ENCODE assay signal across 20 cellular contexts in genomic region chr7:112257073-112257472, GRCh38. TPM values are rescaled to one million over a fixed set of nuclear protein-coding genes. Genes with fewer than 3 reads are reported as not detected.
DNase-seq lines count a peak whose midpoint lies in the region; ATAC-seq, FAIRE-seq and TF ChIP-seq lines count a peak whose summit lies in the region.
"Had no signal": no experiment of that assay in that cellular context is flagged by ENCODE, and none has a peak within 500 bp of the region (broad histone marks: within the 10 kb centered on the region; RNA-seq: fewer than 3 reads in every experiment).

No MANE protein-coding gene starts in this region.

- no peak overlapping the region for H3K23ac ChIP-seq in mesendoderm (ENCODE audit: low read length)

- no peak overlapping the region for H4K8ac ChIP-seq in mesendoderm (ENCODE audit: low read depth, low read length)

- H2AK5ac ChIP-seq in mesendoderm (ENCODE audit: low read length), result no peak overlapping the region

- DNase-seq in D721Med (ENCODE audit: insufficient read length, low spot score) (no peak), NCI-H69 (lab: John Stamatoyannopoulos, UW) (peak; percentile 45), mesendoderm (no peak), NCI-H82 treated with DMSO at 0.1 percent for 48 hours (lab: John Stamatoyannopoulos, UW; ENCODE audit: unreplicated experiment) (no peak), pons (ENCODE audit: low spot score) (no peak), amniotic stem cell (lab: John Stamatoyannopoulos, UW) (no peak)
- DNase-seq: DMS79 treated with DMSO at 0.1 percent for 48 hours, Kasumi-1, MG63, NCI-H187 treated with DMSO at 0.1 percent for 48 hours, NCI-H2107, NCI-H446 treated with DMSO at 0.1 percent for 48 hours, NCI-H526 treated with DMSO at 0.1 percent for 48 hours, Peyer's patch, SJCRH30, T-cell had no signal

- H2BK5ac ChIP-seq in mesendoderm (ENCODE audit: low read length), result no peak overlapping the region

- no peak overlapping the region for H3K18ac ChIP-seq in mesendoderm (ENCODE audit: low read length)

- H3K79me1 ChIP-seq in mesendoderm (ENCODE audit: low read length), result peaks cover 8% of the 10 kb centered on the region

- H3K9ac ChIP-seq in endocrine pancreas (ENCODE audit: control insufficient read depth, insufficient read depth, low read length), result no peak overlapping the region
- H3K9ac ChIP-seq in mesendoderm (ENCODE audit: low read length), result no peak overlapping the region

- H3K4me1 ChIP-seq in endocrine pancreas (ENCODE audit: control insufficient read depth, insufficient read depth, low read length) (peaks cover 21% of the 10 kb centered on the region), mesendoderm (ENCODE audit: control insufficient read depth, low read depth, low read length) (peaks cover 16% of the 10 kb centered on the region)

- no peak overlapping the region for H3K27ac ChIP-seq in mesendoderm (ENCODE audit: low read depth, low read length)
- H3K27ac ChIP-seq: Peyer's patch, SJCRH30 had no signal

- peaks cover 11% of the 10 kb centered on the region for H3K79me2 ChIP-seq in mesendoderm (ENCODE audit: control insufficient read depth, insufficient read depth, low read length)

- no peaks in the 10 kb centered on the region for H3K9me3 ChIP-seq in endocrine pancreas (ENCODE audit: control insufficient read depth, low read length)
- H3K9me3 ChIP-seq: MG63, Peyer's patch, SJCRH30 had no signal

- WGBS in mesendoderm (ENCODE audit: extremely low coverage, insufficient coverage, low lambda C conversion rate), result no CpG with 5 or more reads among the region's 2 CpGs

- no peaks in the 10 kb centered on the region for H3K27me3 ChIP-seq in endocrine pancreas (ENCODE audit: control insufficient read depth, insufficient read depth, low read length)
- no peaks in the 10 kb centered on the region for H3K27me3 ChIP-seq in mesendoderm (ENCODE audit: insufficient read depth, low read length, poor library complexity)
- H3K27me3 ChIP-seq: MG63, Peyer's patch, SJCRH30 had no signal

- H2BK15ac ChIP-seq in mesendoderm (replicated peaks; ENCODE audit: low read depth), result peak overlapping the region; percentile 92

- H2BK120ac ChIP-seq in mesendoderm (ENCODE audit: low read depth, low read length), result no peak overlapping the region

- no peak overlapping the region for H3K56ac ChIP-seq in mesendoderm (ENCODE audit: low read length)

- no peak overlapping the region for H3K4me2 ChIP-seq in mesendoderm (ENCODE audit: low read length)

- no peak for TF ChIP-seq CTCF in D721Med (IDR thresholded peaks at IDR 0.05; ENCODE audit: insufficient read depth, missing control alignments)

- ATAC-seq in HG02588 (IDR thresholded peaks at IDR 0.05; ENCODE audit: unreplicated experiment), result no peak
- ATAC-seq: GM12878, T-cell had no signal

- no peak overlapping the region for H3K4ac ChIP-seq in mesendoderm (ENCODE audit: low read depth, low read length)

- no peak overlapping the region for H4K5ac ChIP-seq in mesendoderm (ENCODE audit: low read length)

- H3K4me3 ChIP-seq in endocrine pancreas (ENCODE audit: control insufficient read depth, insufficient read depth, low read length) (peak overlapping the region; percentile 29), mesendoderm (ENCODE audit: low read length) (no peak overlapping the region)
- H3K4me3 ChIP-seq: GM12878, MG63, Peyer's patch, SJCRH30 had no signal

- peak; percentile 21 for FAIRE-seq in D721Med (lab: Jason Lieb, UNC)
- FAIRE-seq: A204.1, GM12878 had no signal

- H3K36me3 ChIP-seq in endocrine pancreas (ENCODE audit: control insufficient read depth, insufficient read depth, low read length) (no peaks in the 10 kb centered on the region), mesendoderm (ENCODE audit: control insufficient read depth, insufficient read depth, low read length) (no peaks in the 10 kb centered on the region)
- H3K36me3 ChIP-seq: MG63, Peyer's patch, SJCRH30 had no signal

RNA-seq across cellular contexts. Expression of gene ZNF277, which starts 50.6 kb away (rescaled TPM):
- polyA plus RNA-seq in mesendoderm (2013, experiment 1 of 2), result 12.9 TPM
- polyA plus RNA-seq in mesendoderm (2013, experiment 2 of 2), result 11.7 TPM

RNA-seq across cellular contexts. Expression of gene DOCK4, which starts 50.9 kb away (rescaled TPM):
- polyA plus RNA-seq in mesendoderm (2013, experiment 1 of 2), result 10.0 TPM
- polyA plus RNA-seq in mesendoderm (2013, experiment 2 of 2), result 11.5 TPM
